In the genomic region with DNA sequence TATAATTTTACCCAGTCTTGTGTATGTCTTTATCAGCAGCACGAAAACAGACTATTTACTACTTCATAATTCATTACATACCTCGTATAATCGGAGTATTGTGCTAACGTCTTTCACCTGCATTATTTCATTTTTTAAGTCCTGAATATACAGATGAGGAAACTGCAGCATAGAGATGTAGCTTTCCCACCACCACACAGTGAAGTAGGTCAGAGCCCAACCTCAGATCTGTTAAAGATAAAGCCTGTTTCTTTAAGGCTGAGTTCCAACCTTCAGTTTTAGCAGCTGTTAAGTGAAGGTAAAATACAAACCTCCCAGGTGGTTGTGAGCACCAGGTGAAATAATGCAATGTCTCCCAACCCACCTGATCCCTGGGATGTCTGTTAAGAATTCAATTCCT, we compare ENCODE assay signal across 22 cellular contexts. TPM values are rescaled to one million over a fixed set of nuclear protein-coding genes. Genes with fewer than 3 reads are reported as not detected.
"Had no signal": no experiment of that assay in that cellular context is flagged by ENCODE, and none has a peak within 500 bp of the region (broad histone marks: within the 10 kb centered on the region; RNA-seq: fewer than 3 reads in every experiment).

No MANE protein-coding gene starts in this region.

- H3K4me3 Mint-ChIP-seq: activated CD4-positive, alpha-beta T cell treated with anti-CD3 and anti-CD28 coated beads, Interleukin-2, amount 10 ng/mL, durations not matched to agents 24 days and 14 days; activated CD8-positive, alpha-beta T cell treated with anti-CD3 and anti-CD28 coated beads for 36 hours had no signal

- DNase-seq: activated CD4-positive, alpha-beta T cell treated with anti-CD3 and anti-CD28 coated beads, Interleukin-2, amount 10 ng/mL, durations not matched to agents 24 days and 14 days; activated CD8-positive, alpha-beta memory T cell treated with anti-CD3 and anti-CD28 coated beads, Interleukin-2, amount 50 U/mL, for 4 hours; activated CD8-positive, alpha-beta T cell treated with anti-CD3 and anti-CD28 coated beads for 36 hours; activated gamma-delta T cell; activated T-cell treated with anti-CD3 and anti-CD28 coated beads, Interleukin-2, amount 50 U/mL, for 48 hours; colonic mucosa; heart right ventricle; immature natural killer cell; kidney glomerular epithelial cell; left ventricle myocardium inferior; mammary epithelial cell; naive B cell; retina; stimulated activated naive CD4-positive, alpha-beta T cell; T-helper 1 cell; T1000 had no signal

- H3K27ac ChIP-seq: cardiac muscle cell, colonic mucosa, left ventricle myocardium inferior, tibial nerve, vagina had no signal

- H3K36me3 ChIP-seq: cardiac muscle cell, colonic mucosa, gastroesophageal sphincter, heart right ventricle, left ventricle myocardium inferior, tibial nerve, vagina had no signal

- H3K4me1 ChIP-seq: colonic mucosa had no signal

- ATAC-seq: activated CD8-positive, alpha-beta T cell treated with anti-CD3 and anti-CD28 coated beads for 36 hours; activated naive CD4-positive, alpha-beta T cell treated with anti-CD3 and anti-CD28 coated beads, Interleukin-2, amount 50 U/mL, for 72 hours; heart right ventricle had no signal

- H3K4me1 Mint-ChIP-seq: activated CD4-positive, alpha-beta T cell treated with anti-CD3 and anti-CD28 coated beads, Interleukin-2, amount 10 ng/mL, durations not matched to agents 24 days and 14 days had no signal

- H3K4me3 ChIP-seq: cardiac muscle cell, colonic mucosa, gastroesophageal sphincter, heart right ventricle, left ventricle myocardium inferior, tibial nerve, vagina had no signal

- FAIRE-seq: endometrium had no signal

- H3K27ac Mint-ChIP-seq: activated CD4-positive, alpha-beta T cell treated with anti-CD3 and anti-CD28 coated beads, Interleukin-2, amount 10 ng/mL, durations not matched to agents 24 days and 14 days; activated CD8-positive, alpha-beta T cell treated with anti-CD3 and anti-CD28 coated beads for 36 hours; activated naive CD4-positive, alpha-beta T cell treated with anti-CD3 and anti-CD28 coated beads, Interleukin-2, amount 50 U/mL, for 72 hours; immature natural killer cell; naive B cell had no signal

- H3K9me3 ChIP-seq: colonic mucosa, gastroesophageal sphincter, vagina had no signal

- H3K27me3 ChIP-seq: vagina had no signal

RNA-seq across cellular contexts. Expression of a gene that starts 2.0 kb away (rescaled TPM):
- total RNA-seq: activated CD4-positive, alpha-beta T cell treated with anti-CD3 and anti-CD28 coated beads, Interleukin-2, amount 10 ng/mL, durations not matched to agents 24 days and 14 days had no signal
